In the genomic region with DNA sequence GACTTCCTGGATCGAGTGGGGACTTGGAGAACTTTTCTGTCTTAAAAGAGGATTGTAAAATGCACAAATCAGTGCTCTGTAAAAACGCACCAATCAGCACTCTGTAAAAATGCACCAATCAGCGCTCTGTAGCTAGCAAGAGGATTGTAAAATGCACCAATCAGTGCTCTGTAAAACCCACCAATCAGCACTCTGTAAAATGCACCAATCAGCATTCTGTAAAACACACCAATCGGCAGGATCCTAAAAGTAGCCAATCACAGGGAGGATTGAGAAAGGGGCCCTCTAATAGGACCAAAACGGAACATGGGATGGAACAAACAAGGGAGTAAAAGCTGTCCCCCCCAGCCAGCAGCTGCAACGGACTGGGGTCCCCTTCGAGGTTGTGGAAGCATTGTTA, we compare ENCODE assay signal across 9 cellular contexts.
"Had no signal": no experiment of that assay in that cellular context is flagged by ENCODE, and none has a peak within 500 bp of the region (broad histone marks: within the 10 kb centered on the region; RNA-seq: fewer than 3 reads in every experiment).

No MANE protein-coding gene starts in this region.

- H3K4me2 ChIP-seq: KMS-11 had no signal

- ATAC-seq: HCT116 had no signal

- H3K4me1 ChIP-seq: HAP-1 had no signal

- H3K27ac ChIP-seq: GM23248, HL-60, KMS-11 had no signal

- H3K36me3 ChIP-seq: HAP-1 had no signal

- H3K9me3 ChIP-seq: HAP-1 had no signal

- H3K4me3 ChIP-seq: GM23248, HAP-1 had no signal

- H3K9ac ChIP-seq: GM23248, KMS-11 had no signal

- DNase-seq: GM23248, GOT3, H7, HFFc6, KBM-7 had no signal

- H2AFZ ChIP-seq: GM23248 had no signal
